ENCODE assay signal across 8 cellular contexts in the genomic region with DNA sequence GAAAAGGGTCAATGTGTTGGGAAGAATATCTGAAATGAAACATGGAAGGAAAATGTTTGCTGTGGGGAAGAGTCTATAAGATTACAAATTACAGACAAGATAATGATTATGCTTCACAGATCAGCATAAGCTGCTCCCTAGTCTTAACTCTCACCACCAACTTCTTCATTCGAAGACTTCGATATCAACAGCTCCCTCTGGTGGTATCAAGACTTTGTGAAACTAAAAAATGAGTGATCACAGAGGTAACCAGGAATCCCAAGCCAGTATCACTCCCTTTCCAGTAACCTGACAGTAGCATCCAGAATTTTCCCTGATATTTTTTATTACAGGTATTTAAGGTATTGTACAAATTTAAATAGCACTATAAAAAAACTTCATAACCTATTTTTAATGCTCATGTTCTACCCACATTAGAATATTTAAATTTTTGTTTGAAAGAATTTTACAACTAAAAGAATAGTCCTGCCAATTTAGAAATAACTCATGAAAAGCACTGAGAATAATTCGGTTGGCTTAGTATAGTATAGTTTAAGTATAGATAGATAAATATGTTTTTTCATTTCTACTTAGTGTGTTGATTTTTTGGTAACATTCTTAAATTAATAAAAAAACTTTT.
DNase-seq lines count a peak whose midpoint lies in the region; ATAC-seq and TF ChIP-seq lines count a peak whose summit lies in the region.

No MANE protein-coding gene starts in this region.

- POLR2A ChIA-PET in A673 (lab: Charles Lee; ENCODE audit: low non-redundant PET) = interaction anchor here (0.7 kb wide), 1 partner anchor 150 kb away, joined by 7 read pairs; no protein-coding TSS in a partner anchor

- H3K36me3 ChIP-seq in A673 (ENCODE audit: insufficient read depth, low read length, poor library complexity, severe bottlenecking) (no peaks in the 10 kb centered on the region), breast epithelium (no peaks in the 10 kb centered on the region)

- intact Hi-C loops in A673 (cut with micrococcal nuclease; ENCODE audit: unreplicated experiment) (loop anchor here (5.0 kb wide), 2 partner anchors 363 to 378 kb away; no protein-coding TSS in a partner anchor), breast epithelium (cut with DNase I; ENCODE audit: low total_unique reads) (no loop called here)

- ATAC-seq in HG02884 (IDR thresholded peaks at IDR 0.05; ENCODE audit: unreplicated experiment) (peak; percentile 75), HG02852 (IDR thresholded peaks at IDR 0.05; ENCODE audit: unreplicated experiment) (no peak)

- no peaks in the 10 kb centered on the region for H3K27me3 ChIP-seq in A673 (replicated peaks; ENCODE audit: insufficient read depth, low read depth, low read length, poor library complexity)
- H3K27me3 ChIP-seq in breast epithelium = no peaks in the 10 kb centered on the region

- no peak for TF ChIP-seq POLR2A in breast epithelium (IDR thresholded peaks at IDR 0.05)

- H3K4me1 ChIP-seq in A673 (ENCODE audit: insufficient read depth, low read length, poor library complexity, severe bottlenecking) (peaks cover 8% of the 10 kb centered on the region), breast epithelium (no peaks in the 10 kb centered on the region)

- CTCF ChIA-PET in A673 (lab: Charles Lee) = interaction anchor here (0.7 to 1.0 kb wide), 2 partner anchors 9 to 17 kb away, joined by 3 read pairs; no protein-coding TSS in a partner anchor

- no peak overlapping the region for H3K27ac ChIP-seq in A673 (ENCODE audit: low read depth, low read length, poor library complexity, severe bottlenecking)
- no peak overlapping the region for H3K27ac ChIP-seq in breast epithelium

- DNase-seq in A673 (ENCODE audit: low spot score) (peak; percentile 74), GM10266 (ENCODE audit: extremely low spot score) (peak; percentile 20), NCI-H69 (lab: John Stamatoyannopoulos, UW) (peak; percentile 72), breast epithelium (ENCODE audit: low spot score in 2 of 2) (no peak), kidney tubule cell (ENCODE audit: low spot score) (peak; percentile 53), mucosa of gallbladder (ENCODE audit: low spot score) (no peak)

- TF ChIP-seq CTCF in A673 (conservative IDR thresholded peaks at IDR 0.05; ENCODE audit: low read depth, low read length) (peak; percentile 73), GM10266 (IDR thresholded peaks at IDR 0.05; ENCODE audit: control insufficient read depth, insufficient read depth, low read depth, missing control alignments) (peak; percentile 64), breast epithelium (IDR thresholded peaks at IDR 0.05) (peak in 2 of 3 donors; percentile 34 to 38)

- H3K9me3 ChIP-seq in A673 (ENCODE audit: low read depth, low read length, poor library complexity, severe bottlenecking) (no peaks in the 10 kb centered on the region), breast epithelium (no peaks in the 10 kb centered on the region)

- BruUV-seq in A673 (replicated peaks; lab: Mats Ljungman, UMichigan) = no TSS peak

- H3K4me3 ChIP-seq in A673 (ENCODE audit: low read depth, low read length, poor library complexity, severe bottlenecking) (no peak overlapping the region), breast epithelium (no peak overlapping the region)

Comparison
In these comparisons a context has a peak if more than half of its experiments do, and no peak if none do; other contexts are left out.
1. DNase-seq: peak in A673 (single experiment), GM10266 (single experiment), NCI-H69 (single experiment) and kidney tubule cell (single experiment); none in breast epithelium (0 of 2) and mucosa of gallbladder (single experiment).
2. Peak in every context shown above with its lines, with median percentiles within 50 percentile points of each other: CTCF ChIP-seq.